In the genomic region with DNA sequence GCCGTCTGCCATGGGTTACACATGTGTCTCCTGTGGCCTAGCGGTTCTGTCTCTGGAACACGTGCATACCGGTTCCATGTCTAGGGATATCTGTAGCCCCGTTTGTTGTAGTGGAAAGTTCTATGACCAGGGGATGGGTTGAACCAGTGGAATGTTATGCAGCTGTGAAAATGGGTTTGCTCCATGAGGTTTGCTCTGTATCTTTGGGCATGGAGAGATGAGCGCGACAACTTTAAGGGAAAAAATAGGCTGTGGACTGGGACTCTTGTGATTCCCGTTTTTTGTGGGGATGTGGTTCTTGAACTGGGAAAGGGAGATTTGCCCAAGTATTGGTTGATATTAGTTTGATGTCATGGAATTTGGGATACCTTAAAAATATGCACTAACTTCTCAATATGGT, we compare ENCODE assay signal across 24 cellular contexts.
"Had no signal": no experiment of that assay in that cellular context is flagged by ENCODE, and none has a peak within 500 bp of the region (broad histone marks: within the 10 kb centered on the region; RNA-seq: fewer than 3 reads in every experiment).

No MANE protein-coding gene starts in this region.

- H3K9me3 Mint-ChIP-seq: activated CD4-positive, alpha-beta memory T cell treated with anti-CD3 and anti-CD28 coated beads, Interleukin-2, amount 10 ng/mL, durations not matched to agents 7 days and 5 days; activated naive CD4-positive, alpha-beta T cell treated with anti-CD3 and anti-CD28 coated beads, Interleukin-2, amount 10 ng/mL, durations not matched to agents 7 days and 5 days; activated naive CD8-positive, alpha-beta T cell treated with anti-CD3 and anti-CD28 coated beads for 36 hours; activated T-helper 17 cell treated with anti-CD3 and anti-CD28 coated beads, Interleukin-2, amount 50 U/mL, for 72 hours; T-cell had no signal

- H3K27ac Mint-ChIP-seq: activated CD4-positive, alpha-beta memory T cell treated with anti-CD3 and anti-CD28 coated beads, Interleukin-2, amount 10 ng/mL, durations not matched to agents 7 days and 5 days; activated CD4-positive, alpha-beta T cell treated with anti-CD3 and anti-CD28 coated beads for 36 hours; activated naive CD4-positive, alpha-beta T cell treated with anti-CD3 and anti-CD28 coated beads, Interleukin-2, amount 10 ng/mL, durations not matched to agents 7 days and 5 days; activated naive CD8-positive, alpha-beta T cell treated with anti-CD3 and anti-CD28 coated beads for 36 hours; activated T-helper 17 cell treated with anti-CD3 and anti-CD28 coated beads, Interleukin-2, amount 50 U/mL, for 72 hours; T-cell had no signal

- H3K4me1 Mint-ChIP-seq: activated CD4-positive, alpha-beta memory T cell treated with anti-CD3 and anti-CD28 coated beads, Interleukin-2, amount 10 ng/mL, durations not matched to agents 7 days and 5 days; activated CD4-positive, alpha-beta T cell treated with anti-CD3 and anti-CD28 coated beads for 36 hours; activated naive CD4-positive, alpha-beta T cell treated with anti-CD3 and anti-CD28 coated beads, Interleukin-2, amount 10 ng/mL, durations not matched to agents 7 days and 5 days; activated naive CD8-positive, alpha-beta T cell treated with anti-CD3 and anti-CD28 coated beads for 36 hours; activated T-helper 17 cell treated with anti-CD3 and anti-CD28 coated beads, Interleukin-2, amount 50 U/mL, for 72 hours; T-cell had no signal

- H3K36me3 Mint-ChIP-seq: activated naive CD8-positive, alpha-beta T cell treated with anti-CD3 and anti-CD28 coated beads for 36 hours had no signal

- DNase-seq: activated CD4-positive, alpha-beta memory T cell treated with anti-CD3 and anti-CD28 coated beads, Interleukin-2, amount 10 ng/mL, durations not matched to agents 7 days and 5 days; activated CD4-positive, alpha-beta T cell treated with anti-CD3 and anti-CD28 coated beads for 36 hours; activated CD4-positive, alpha-beta T cell treated with anti-CD3 and anti-CD28 coated beads, Interleukin-2, amount 50 U/mL, for 1 hour; activated gamma-delta T cell; activated naive CD4-positive, alpha-beta T cell treated with anti-CD3 and anti-CD28 coated beads, Interleukin-2, amount 10 ng/mL, durations not matched to agents 7 days and 5 days; activated naive CD8-positive, alpha-beta T cell treated with anti-CD3 and anti-CD28 coated beads for 36 hours; activated T-cell treated with anti-CD3 and anti-CD28 coated beads for 4 hours; activated T-cell treated with anti-CD3 and anti-CD28 coated beads, Interleukin-2, amount 50 U/mL, for 48 hours; central memory CD4-positive, alpha-beta T cell; Karpas-422; MM.1S; NCI-H1105 treated with DMSO at 0.1 percent for 48 hours; NCI-H1436 treated with DMSO at 0.1 percent for 48 hours; NCI-H187; NCI-H2081; NCI-H510A treated with DMSO at 0.1 percent for 48 hours; NCI-H69; NK-92 treated with Interleukin-12 subunit alpha and Interleukin-12 subunit beta, amount 100 ng/mL, for 24 hours; SHP77 treated with DMSO at 0.1 percent for 48 hours; T-cell; T-helper 2 cell had no signal

- H3K27ac ChIP-seq: VCaP had no signal

- H3K9me3 ChIP-seq: breast epithelium had no signal

- H3K36me3 ChIP-seq: breast epithelium had no signal

- ATAC-seq: activated CD4-positive, alpha-beta T cell treated with anti-CD3 and anti-CD28 coated beads for 36 hours; activated T-helper 17 cell treated with anti-CD3 and anti-CD28 coated beads, Interleukin-2, amount 50 U/mL, for 72 hours; T-cell had no signal

- H3K27me3 Mint-ChIP-seq: activated CD4-positive, alpha-beta memory T cell treated with anti-CD3 and anti-CD28 coated beads, Interleukin-2, amount 10 ng/mL, durations not matched to agents 7 days and 5 days; activated CD4-positive, alpha-beta T cell treated with anti-CD3 and anti-CD28 coated beads for 36 hours; activated naive CD4-positive, alpha-beta T cell treated with anti-CD3 and anti-CD28 coated beads, Interleukin-2, amount 10 ng/mL, durations not matched to agents 7 days and 5 days; activated naive CD8-positive, alpha-beta T cell treated with anti-CD3 and anti-CD28 coated beads for 36 hours; activated T-helper 17 cell treated with anti-CD3 and anti-CD28 coated beads, Interleukin-2, amount 50 U/mL, for 72 hours; T-cell had no signal

- H3K27me3 ChIP-seq: breast epithelium had no signal

- H3K4me3 Mint-ChIP-seq: activated CD4-positive, alpha-beta memory T cell treated with anti-CD3 and anti-CD28 coated beads, Interleukin-2, amount 10 ng/mL, durations not matched to agents 7 days and 5 days; activated CD4-positive, alpha-beta T cell treated with anti-CD3 and anti-CD28 coated beads for 36 hours; activated naive CD4-positive, alpha-beta T cell treated with anti-CD3 and anti-CD28 coated beads, Interleukin-2, amount 10 ng/mL, durations not matched to agents 7 days and 5 days; activated naive CD8-positive, alpha-beta T cell treated with anti-CD3 and anti-CD28 coated beads for 36 hours; activated T-helper 17 cell treated with anti-CD3 and anti-CD28 coated beads, Interleukin-2, amount 50 U/mL, for 72 hours; T-cell had no signal

- H3K4me3 ChIP-seq: breast epithelium had no signal
